21 cellular contexts compared by ENCODE assay signal in genomic region chr5:142495561-142495960, GRCh38.
"Had no signal": no experiment of that assay in that cellular context is flagged by ENCODE, and none has a peak within 500 bp of the region (broad histone marks: within the 10 kb centered on the region; RNA-seq: fewer than 3 reads in every experiment).

No MANE protein-coding gene starts in this region.

- H3K36me3 ChIP-seq: heart right ventricle, neural progenitor cell, tibial artery had no signal

- H3K27me3 ChIP-seq: heart right ventricle, tibial artery had no signal

- H3K27me3 Mint-ChIP-seq: activated CD4-positive, alpha-beta T cell treated with anti-CD3 and anti-CD28 coated beads for 36 hours; activated naive CD8-positive, alpha-beta T cell treated with anti-CD3 and anti-CD28 coated beads for 36 hours; stimulated activated naive CD8-positive, alpha-beta T cell treated with anti-CD3 and anti-CD28 coated beads, Interleukin-15, Interleukin-2, amounts not matched to agents 100 ng/mL and 50 ng/mL, for 24 hours; T-helper 17 cell had no signal

- H3K9ac ChIP-seq: neural progenitor cell had no signal

- H3K36me3 Mint-ChIP-seq: activated naive CD8-positive, alpha-beta T cell treated with anti-CD3 and anti-CD28 coated beads for 36 hours; naive B cell had no signal

- DNase-seq: activated B cell treated with CpG ODN at 0.5 μM for 24 hours; activated CD4-positive, alpha-beta T cell treated with anti-CD3 and anti-CD28 coated beads for 36 hours; activated CD4-positive, alpha-beta T cell treated with anti-CD3 and anti-CD28 coated beads, Interleukin-2, amount 50 U/mL, for 48 hours; activated CD8-positive, alpha-beta memory T cell treated with anti-CD3 and anti-CD28 coated beads, Interleukin-2, amount 50 U/mL, for 48 hours; activated naive CD4-positive, alpha-beta T cell treated with Interleukin-2 at 50 U/mL for 16 hours; activated naive CD8-positive, alpha-beta T cell treated with anti-CD3 and anti-CD28 coated beads for 36 hours; activated T-cell treated with anti-CD3 and anti-CD28 coated beads, Interleukin-2, amount 50 U/mL, for 48 hours; amniotic stem cell; cortex of kidney; heart right ventricle; islet precursor cell; left cardiac atrium; naive B cell; stimulated activated CD4-positive, alpha-beta T cell treated with anti-CD3 and anti-CD28 coated beads, Interleukin-4, amount 100 ng/mL, for 4 hours; SW 1271; T-helper 17 cell; tibial artery had no signal

- H3K4me1 Mint-ChIP-seq: activated B cell treated with CpG ODN at 0.5 μM for 24 hours; activated CD4-positive, alpha-beta T cell treated with anti-CD3 and anti-CD28 coated beads for 36 hours; naive B cell; T-helper 17 cell had no signal

- H3K4me3 Mint-ChIP-seq: activated B cell treated with CpG ODN at 0.5 μM for 24 hours; activated CD4-positive, alpha-beta T cell treated with anti-CD3 and anti-CD28 coated beads for 36 hours; activated naive CD8-positive, alpha-beta T cell treated with anti-CD3 and anti-CD28 coated beads for 36 hours; naive B cell; neural progenitor cell; stimulated activated naive CD8-positive, alpha-beta T cell treated with anti-CD3 and anti-CD28 coated beads, Interleukin-15, Interleukin-2, amounts not matched to agents 100 ng/mL and 50 ng/mL, for 24 hours; T-helper 17 cell had no signal

- ATAC-seq: activated CD4-positive, alpha-beta T cell treated with anti-CD3 and anti-CD28 coated beads for 36 hours; left cardiac atrium; T-helper 17 cell had no signal

- H3K27ac Mint-ChIP-seq: activated B cell treated with CpG ODN at 0.5 μM for 24 hours; activated CD4-positive, alpha-beta T cell treated with anti-CD3 and anti-CD28 coated beads for 36 hours; activated naive CD8-positive, alpha-beta T cell treated with anti-CD3 and anti-CD28 coated beads for 36 hours; stimulated activated naive CD8-positive, alpha-beta T cell treated with anti-CD3 and anti-CD28 coated beads, Interleukin-15, Interleukin-2, amounts not matched to agents 100 ng/mL and 50 ng/mL, for 24 hours; T-helper 17 cell had no signal

- H3K9me3 Mint-ChIP-seq: activated B cell treated with CpG ODN at 0.5 μM for 24 hours; activated naive CD8-positive, alpha-beta T cell treated with anti-CD3 and anti-CD28 coated beads for 36 hours; stimulated activated naive CD8-positive, alpha-beta T cell treated with anti-CD3 and anti-CD28 coated beads, Interleukin-15, Interleukin-2, amounts not matched to agents 100 ng/mL and 50 ng/mL, for 24 hours had no signal

- H3K9me3 ChIP-seq: heart right ventricle, tibial artery had no signal

- H3K4me3 ChIP-seq: heart right ventricle, lung, neural progenitor cell, tibial artery had no signal

- H3K27ac ChIP-seq: epithelial cell of prostate, neural progenitor cell had no signal
